In genomic region chr9:95522871-95523370, GRCh38 we compare ENCODE assay signal across 22 cellular contexts. TPM values are rescaled to one million over a fixed set of nuclear protein-coding genes. Genes with fewer than 3 reads are reported as not detected.
DNase-seq lines count a peak whose midpoint lies in the region; ATAC-seq and FAIRE-seq lines count a peak whose summit lies in the region.
"Had no signal": no experiment of that assay in that cellular context is flagged by ENCODE, and none has a peak within 500 bp of the region (broad histone marks: within the 10 kb centered on the region; RNA-seq: fewer than 3 reads in every experiment).

No MANE protein-coding gene starts in this region.

- intact Hi-C loops in posterior vena cava (cut with DNase I) = no loop called here

- H3K9ac ChIP-seq in BLaER1 = no peak overlapping the region
- H3K9ac ChIP-seq: GM23248 had no signal

- 61 to 75% (median 63%) methylated on average over 3 of the region's 3 CpGs for WGBS in small intestine, 3 donors

- no peaks in the 10 kb centered on the region for H4K20me1 ChIP-seq in BLaER1

- H3K36me3 ChIP-seq in BLaER1 (no peaks in the 10 kb centered on the region), small intestine (ENCODE audit: control insufficient read depth in 2 of 2, insufficient read depth in 2 of 2, low read length in 2 of 2) (no peaks in the 10 kb centered on the region)
- H3K36me3 ChIP-seq: HAP-1 had no signal

- H3K4me2 ChIP-seq in BLaER1 = peak overlapping the region; percentile 74

- no peak for FAIRE-seq in small intestine (lab: Jason Lieb, UNC)
- FAIRE-seq: G401.6, GM12891, GM19239 had no signal

- peaks cover 40% of the 10 kb centered on the region for H3K9me3 ChIP-seq in BLaER1
- H3K9me3 ChIP-seq in small intestine (ENCODE audit: control insufficient read depth, low read depth) = no peaks in the 10 kb centered on the region
- H3K9me3 ChIP-seq: HAP-1 had no signal

- DNase-seq in M059J (ENCODE audit: low read depth) = peak; percentile 71
- DNase-seq in ecto neural progenitor cell (ENCODE audit: low spot score) = peak; percentile 23
- peak; percentile 15 for DNase-seq in posterior vena cava (ENCODE audit: low spot score)
- DNase-seq in NCI-H345 (lab: John Stamatoyannopoulos, UW) = no peak
- DNase-seq in small intestine = no peak
- DNase-seq: 8988T; C1 segment of cervical spinal cord; CD4-positive, CD25-positive, alpha-beta regulatory T cell; CD8-positive, alpha-beta memory T cell; COR-L47; DMS 273 treated with DMSO at 0.1 percent for 48 hours; DMS53; DND-41; EL; GM23248 had no signal

- no peak for ATAC-seq in GM21786 (IDR thresholded peaks at IDR 0.05; ENCODE audit: unreplicated experiment)

- no peaks in the 10 kb centered on the region for H3K27me3 ChIP-seq in BLaER1
- H3K27me3 ChIP-seq in small intestine (ENCODE audit: control insufficient read depth in 2 of 2, insufficient read depth in 2 of 2, low read length in 2 of 2) = peaks cover 0 to under 1% of the 10 kb centered on the region in 2 donors

- H3K27ac ChIP-seq in BLaER1 = peak overlapping the region; percentile 30; the same call in 1 of the 2 replicates
- no peak overlapping the region for H3K27ac ChIP-seq in small intestine (ENCODE audit: low read depth in 1 of 2, low read length in 1 of 2)
- H3K27ac ChIP-seq: GM23248, HL-60 had no signal

- H3K4me1 ChIP-seq in BLaER1 (peaks cover 18% of the 10 kb centered on the region), small intestine (ENCODE audit: control insufficient read depth in 2 of 2, insufficient read depth in 1 of 2, low read depth in 1 of 2, low read length in 1 of 2) (no peaks in the 10 kb centered on the region)
- H3K4me1 ChIP-seq: HAP-1 had no signal

- H3K4me3 ChIP-seq in BLaER1 (peak overlapping the region; percentile 30; the same call in 1 of the 2 replicates), small intestine (ENCODE audit: low read depth in 1 of 2, low read length in 2 of 2) (no peak overlapping the region)
- H3K4me3 ChIP-seq: GM23248, HAP-1 had no signal

RNA-seq across cellular contexts. Expression of gene PTCH1, which starts 6.2 kb away (rescaled TPM):
- total RNA-seq in M059J (2014; rRNA removed; shearing (Covaris generic)) = 3.3 and 9.4 TPM in 2 replicates
- total RNA-seq in posterior vena cava = 10 to 100 TPM in 1 of 2 donors, 1 to 10 TPM in 1; 4.6 to 13.2 TPM
- polyA plus RNA-seq in small intestine = 1 to 10 TPM; 2.2 to 8.9 (median 2.7) TPM

Comparison
In these comparisons a context has a peak if more than half of its experiments do, and no peak if none do; other contexts are left out.
1. DNase-seq: peak in M059J (single experiment), ecto neural progenitor cell (single experiment) and posterior vena cava (single experiment); none in NCI-H345 (single experiment) and small intestine (single experiment).